ENCODE assay signal across 1 cellular context in the genomic region with DNA sequence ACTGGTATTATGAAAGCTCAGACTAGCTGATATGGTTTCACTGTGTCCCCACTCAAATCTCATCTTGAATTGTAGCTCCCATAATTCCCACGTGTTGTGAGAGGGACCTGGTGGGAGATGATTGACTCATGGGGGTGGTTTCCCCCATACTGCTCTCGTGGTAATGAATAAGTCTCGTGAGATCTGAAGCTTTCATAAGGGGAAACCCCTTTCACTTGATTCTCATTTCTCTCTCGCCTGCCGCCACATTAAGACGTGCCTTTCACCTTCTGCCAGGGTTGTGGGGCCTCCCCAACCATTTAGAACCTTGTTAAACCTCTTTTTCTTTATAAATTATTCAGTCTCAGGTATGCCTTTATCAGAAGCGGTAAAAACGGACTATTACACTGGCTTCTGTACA.
TF ChIP-seq lines count a peak whose summit lies in the region.

No MANE protein-coding gene starts in this region.

TF ChIP-seq in HepG2, 621 proteins besides CTCF, POLR2A, EP300 and RAD21:
- TF ChIP-seq, protein P1, sequence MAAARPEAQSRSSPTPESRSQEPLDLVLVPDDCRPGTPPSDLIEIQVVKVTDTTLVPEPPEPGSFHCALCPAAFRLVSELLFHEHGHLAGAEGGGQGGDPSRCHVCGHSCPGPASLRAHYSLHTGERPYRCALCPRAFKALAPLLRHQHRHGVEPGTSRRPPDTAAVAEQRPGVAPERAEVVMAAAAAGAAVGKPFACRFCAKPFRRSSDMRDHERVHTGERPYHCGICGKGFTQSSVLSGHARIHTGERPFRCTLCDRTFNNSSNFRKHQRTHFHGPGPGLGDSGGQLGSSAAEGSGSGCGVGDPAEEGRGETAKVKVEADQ (CRISPR knock-in tag; IDR thresholded peaks at IDR 0.05; ENCODE audit: borderline replicate concordance), result no peak
- no peak for TF ChIP-seq ISX (CRISPR knock-in tag; conservative IDR thresholded peaks at IDR 0.05)
- no peak for TF ChIP-seq AGO1 (IDR thresholded peaks at IDR 0.05; ENCODE audit: low read depth, low read length, poor library complexity, severe bottlenecking)
- TF ChIP-seq NFE2L1 (CRISPR knock-in tag; IDR thresholded peaks at IDR 0.05; ENCODE audit: borderline replicate concordance), result no peak
- TF ChIP-seq, protein P2, sequence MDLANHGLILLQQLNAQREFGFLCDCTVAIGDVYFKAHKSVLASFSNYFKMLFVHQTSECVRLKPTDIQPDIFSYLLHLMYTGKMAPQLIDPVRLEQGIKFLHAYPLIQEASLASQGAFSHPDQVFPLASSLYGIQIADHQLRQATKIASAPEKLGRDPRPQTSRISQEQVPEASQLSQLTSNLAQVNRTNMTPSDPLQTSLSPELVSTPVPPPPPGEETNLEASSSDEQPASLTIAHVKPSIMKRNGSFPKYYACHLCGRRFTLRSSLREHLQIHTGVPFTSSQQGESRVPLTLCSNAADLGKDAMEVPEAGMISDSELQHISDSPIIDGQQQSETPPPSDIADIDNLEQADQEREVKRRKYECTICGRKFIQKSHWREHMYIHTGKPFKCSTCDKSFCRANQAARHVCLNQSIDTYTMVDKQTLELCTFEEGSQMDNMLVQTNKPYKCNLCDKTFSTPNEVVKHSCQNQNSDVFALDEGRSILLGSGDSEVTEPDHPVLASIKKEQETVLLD (CRISPR knock-in tag; IDR thresholded peaks at IDR 0.05; ENCODE audit: low read depth), result no peak
- TF ChIP-seq ZNF382 (CRISPR knock-in tag; IDR thresholded peaks at IDR 0.05; ENCODE audit: borderline replicate concordance), result no peak
- no peak for TF ChIP-seq ZNF232 (CRISPR knock-in tag; IDR thresholded peaks at IDR 0.05; ENCODE audit: borderline replicate concordance)
- no peak for TF ChIP-seq ZKSCAN5 (CRISPR knock-in tag; IDR thresholded peaks at IDR 0.05)
- TF ChIP-seq WIZ (CRISPR knock-in tag; IDR thresholded peaks at IDR 0.05), result no peak
- no peak for TF ChIP-seq SYNCRIP (IDR thresholded peaks at IDR 0.05; ENCODE audit: insufficient read depth, low read depth, low read length)
- TF ChIP-seq, protein P3, sequence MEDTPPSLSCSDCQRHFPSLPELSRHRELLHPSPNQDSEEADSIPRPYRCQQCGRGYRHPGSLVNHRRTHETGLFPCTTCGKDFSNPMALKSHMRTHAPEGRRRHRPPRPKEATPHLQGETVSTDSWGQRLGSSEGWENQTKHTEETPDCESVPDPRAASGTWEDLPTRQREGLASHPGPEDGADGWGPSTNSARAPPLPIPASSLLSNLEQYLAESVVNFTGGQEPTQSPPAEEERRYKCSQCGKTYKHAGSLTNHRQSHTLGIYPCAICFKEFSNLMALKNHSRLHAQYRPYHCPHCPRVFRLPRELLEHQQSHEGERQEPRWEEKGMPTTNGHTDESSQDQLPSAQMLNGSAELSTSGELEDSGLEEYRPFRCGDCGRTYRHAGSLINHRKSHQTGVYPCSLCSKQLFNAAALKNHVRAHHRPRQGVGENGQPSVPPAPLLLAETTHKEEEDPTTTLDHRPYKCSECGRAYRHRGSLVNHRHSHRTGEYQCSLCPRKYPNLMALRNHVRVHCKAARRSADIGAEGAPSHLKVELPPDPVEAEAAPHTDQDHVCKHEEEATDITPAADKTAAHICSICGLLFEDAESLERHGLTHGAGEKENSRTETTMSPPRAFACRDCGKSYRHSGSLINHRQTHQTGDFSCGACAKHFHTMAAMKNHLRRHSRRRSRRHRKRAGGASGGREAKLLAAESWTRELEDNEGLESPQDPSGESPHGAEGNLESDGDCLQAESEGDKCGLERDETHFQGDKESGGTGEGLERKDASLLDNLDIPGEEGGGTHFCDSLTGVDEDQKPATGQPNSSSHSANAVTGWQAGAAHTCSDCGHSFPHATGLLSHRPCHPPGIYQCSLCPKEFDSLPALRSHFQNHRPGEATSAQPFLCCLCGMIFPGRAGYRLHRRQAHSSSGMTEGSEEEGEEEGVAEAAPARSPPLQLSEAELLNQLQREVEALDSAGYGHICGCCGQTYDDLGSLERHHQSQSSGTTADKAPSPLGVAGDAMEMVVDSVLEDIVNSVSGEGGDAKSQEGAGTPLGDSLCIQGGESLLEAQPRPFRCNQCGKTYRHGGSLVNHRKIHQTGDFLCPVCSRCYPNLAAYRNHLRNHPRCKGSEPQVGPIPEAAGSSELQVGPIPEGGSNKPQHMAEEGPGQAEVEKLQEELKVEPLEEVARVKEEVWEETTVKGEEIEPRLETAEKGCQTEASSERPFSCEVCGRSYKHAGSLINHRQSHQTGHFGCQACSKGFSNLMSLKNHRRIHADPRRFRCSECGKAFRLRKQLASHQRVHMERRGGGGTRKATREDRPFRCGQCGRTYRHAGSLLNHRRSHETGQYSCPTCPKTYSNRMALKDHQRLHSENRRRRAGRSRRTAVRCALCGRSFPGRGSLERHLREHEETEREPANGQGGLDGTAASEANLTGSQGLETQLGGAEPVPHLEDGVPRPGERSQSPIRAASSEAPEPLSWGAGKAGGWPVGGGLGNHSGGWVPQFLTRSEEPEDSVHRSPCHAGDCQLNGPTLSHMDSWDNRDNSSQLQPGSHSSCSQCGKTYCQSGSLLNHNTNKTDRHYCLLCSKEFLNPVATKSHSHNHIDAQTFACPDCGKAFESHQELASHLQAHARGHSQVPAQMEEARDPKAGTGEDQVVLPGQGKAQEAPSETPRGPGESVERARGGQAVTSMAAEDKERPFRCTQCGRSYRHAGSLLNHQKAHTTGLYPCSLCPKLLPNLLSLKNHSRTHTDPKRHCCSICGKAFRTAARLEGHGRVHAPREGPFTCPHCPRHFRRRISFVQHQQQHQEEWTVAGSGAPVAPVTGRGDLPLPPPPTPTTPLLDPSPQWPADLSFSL (CRISPR knock-in tag; IDR thresholded peaks at IDR 0.05), result no peak
